ENCODE assay signal across 20 cellular contexts in genomic region chr5:14357861-14358260, GRCh38.
DNase-seq lines count a peak whose midpoint lies in the region; ATAC-seq and TF ChIP-seq lines count a peak whose summit lies in the region.
"Had no signal": no experiment of that assay in that cellular context is flagged by ENCODE, and none has a peak within 500 bp of the region (broad histone marks: within the 10 kb centered on the region; RNA-seq: fewer than 3 reads in every experiment).

No MANE protein-coding gene starts in this region.

- H3K4me1 Mint-ChIP-seq in osteocyte (ENCODE audit: unreplicated experiment): peaks cover 45% of the 10 kb centered on the region
- H3K4me1 Mint-ChIP-seq in effector memory CD8-positive, alpha-beta T cell (ENCODE audit: low read depth in 2 of 2): peaks cover 0 to 3% of the 10 kb centered on the region in 2 donors

- H3K36me3 Mint-ChIP-seq in osteocyte (ENCODE audit: unreplicated experiment): peaks cover 29% of the 10 kb centered on the region
- H3K36me3 Mint-ChIP-seq in effector memory CD8-positive, alpha-beta T cell (ENCODE audit: insufficient read depth): no peaks in the 10 kb centered on the region
- H3K36me3 Mint-ChIP-seq: natural killer cell treated with Interleukin-12 subunit alpha and Interleukin-12 subunit beta and Interleukin-15 and Interleukin-18, amount 100 ng/mL, for 72 hours; stimulated activated effector memory CD8-positive, alpha-beta T cell treated with anti-CD3 and anti-CD28 coated beads, Interleukin-12 subunit alpha, Interleukin-12 subunit beta, amount 100 ng/mL, for 72 hours had no signal

- in situ Hi-C loops in GM13976 (cut with MboI; ENCODE audit: low sequenced_read_pairs, unreplicated experiment): loop anchor here (25.0 kb wide), 2 partner anchors 279 to 371 kb away; no protein-coding TSS in a partner anchor

- peaks cover 19 to 62% of the 10 kb centered on the region in 2 experiments for H3K36me3 ChIP-seq in HEK293 (ENCODE audit: control insufficient read depth in 2 of 2, insufficient read depth in 1 of 2, low read length in 2 of 2)

- ATAC-seq in effector memory CD8-positive, alpha-beta T cell (replicated peaks): no peak
- ATAC-seq in HG03039 (IDR thresholded peaks at IDR 0.05; ENCODE audit: unreplicated experiment) (no peak), GM21447 (IDR thresholded peaks at IDR 0.05; ENCODE audit: unreplicated experiment) (no peak)
- ATAC-seq: natural killer cell treated with Interleukin-12 subunit alpha and Interleukin-12 subunit beta and Interleukin-15 and Interleukin-18, amount 100 ng/mL, for 72 hours; stimulated activated effector memory CD8-positive, alpha-beta T cell treated with anti-CD3 and anti-CD28 coated beads, Interleukin-12 subunit alpha, Interleukin-12 subunit beta, amount 100 ng/mL, for 72 hours had no signal

- POLR2A ChIA-PET in HEK293 (lab: Yijun Ruan, JAX): no interaction called here

- no peak overlapping the region for H3K27ac ChIP-seq in HEK293 (ENCODE audit: extremely low read depth, low read depth, low read length)
- H3K27ac ChIP-seq: ascending aorta, RWPE1, thyroid gland had no signal

- H3K27me3 Mint-ChIP-seq in osteocyte (ENCODE audit: unreplicated experiment): no peaks in the 10 kb centered on the region
- peaks cover 0 to 6% of the 10 kb centered on the region in 2 donors for H3K27me3 Mint-ChIP-seq in effector memory CD8-positive, alpha-beta T cell
- H3K27me3 Mint-ChIP-seq: natural killer cell treated with Interleukin-12 subunit alpha and Interleukin-12 subunit beta and Interleukin-15 and Interleukin-18, amount 100 ng/mL, for 72 hours had no signal

- no peaks in the 10 kb centered on the region for H3K9me3 ChIP-seq in HEK293 (ENCODE audit: control insufficient read depth, insufficient read depth, low read depth, low read length)
- H3K9me3 ChIP-seq: ascending aorta, thyroid gland had no signal

- H3K4me3 Mint-ChIP-seq in osteocyte (ENCODE audit: unreplicated experiment): peak overlapping the region; percentile 7
- H3K4me3 Mint-ChIP-seq in effector memory CD8-positive, alpha-beta T cell: no peak overlapping the region
- H3K4me3 Mint-ChIP-seq: activated CD4-positive, alpha-beta T cell treated with anti-CD3 and anti-CD28 coated beads, Interleukin-2, amount 10 ng/mL, durations not matched to agents 24 days and 14 days; immature natural killer cell; natural killer cell treated with Interleukin-12 subunit alpha and Interleukin-12 subunit beta and Interleukin-15 and Interleukin-18, amount 100 ng/mL, for 72 hours; stimulated activated effector memory CD8-positive, alpha-beta T cell treated with anti-CD3 and anti-CD28 coated beads, Interleukin-12 subunit alpha, Interleukin-12 subunit beta, amount 100 ng/mL, for 72 hours had no signal

- DNase-seq in cerebellar cortex (ENCODE audit: low spot score): peak; percentile 67
- DNase-seq in iPS-NIHi11 (ENCODE audit: low spot score): peak; percentile 70
- no peak for DNase-seq in osteocyte (ENCODE audit: extremely low spot score, unreplicated experiment)
- DNase-seq in effector memory CD8-positive, alpha-beta T cell: no peak
- DNase-seq in GM13976 (ENCODE audit: low spot score): no peak
- DNase-seq: activated CD4-positive, alpha-beta T cell treated with anti-CD3 and anti-CD28 coated beads, Interleukin-2, amount 10 ng/mL, durations not matched to agents 24 days and 14 days; activated naive CD4-positive, alpha-beta T cell treated with anti-CD3 and anti-CD28 coated beads, Interleukin-2, amount 50 U/mL, for 16 hours; immature natural killer cell; mesenchymal stem cell; NCI-H1694 treated with DMSO at 0.1 percent for 48 hours; NCI-H446; SW 1271; thyroid gland had no signal

- no peaks in the 10 kb centered on the region for H3K9me3 Mint-ChIP-seq in osteocyte (ENCODE audit: unreplicated experiment)
- H3K9me3 Mint-ChIP-seq in effector memory CD8-positive, alpha-beta T cell: no peaks in the 10 kb centered on the region
- H3K9me3 Mint-ChIP-seq: activated CD4-positive, alpha-beta T cell treated with anti-CD3 and anti-CD28 coated beads, Interleukin-2, amount 10 ng/mL, durations not matched to agents 24 days and 14 days; immature natural killer cell; natural killer cell treated with Interleukin-12 subunit alpha and Interleukin-12 subunit beta and Interleukin-15 and Interleukin-18, amount 100 ng/mL, for 72 hours; stimulated activated effector memory CD8-positive, alpha-beta T cell treated with anti-CD3 and anti-CD28 coated beads, Interleukin-12 subunit alpha, Interleukin-12 subunit beta, amount 100 ng/mL, for 72 hours had no signal

- H3K4me3 ChIP-seq in HEK293 (ENCODE audit: low read depth, low read length): no peak overlapping the region
- H3K4me3 ChIP-seq: ascending aorta, thyroid gland had no signal

- peak overlapping the region; percentile 54 for H3K27ac Mint-ChIP-seq in osteocyte (ENCODE audit: unreplicated experiment)
- no peak overlapping the region for H3K27ac Mint-ChIP-seq in effector memory CD8-positive, alpha-beta T cell
- H3K27ac Mint-ChIP-seq: activated CD4-positive, alpha-beta T cell treated with anti-CD3 and anti-CD28 coated beads, Interleukin-2, amount 10 ng/mL, durations not matched to agents 24 days and 14 days; immature natural killer cell; natural killer cell treated with Interleukin-12 subunit alpha and Interleukin-12 subunit beta and Interleukin-15 and Interleukin-18, amount 100 ng/mL, for 72 hours; stimulated activated effector memory CD8-positive, alpha-beta T cell treated with anti-CD3 and anti-CD28 coated beads, Interleukin-12 subunit alpha, Interleukin-12 subunit beta, amount 100 ng/mL, for 72 hours had no signal

- CTCF ChIA-PET in HEK293 (lab: Yijun Ruan, JAX): interaction anchor here (0.6 kb wide), 1 partner anchor 368 kb away, joined by 4 read pairs; no protein-coding TSS in a partner anchor

- H3K4me1 ChIP-seq in HEK293 (ENCODE audit: control insufficient read depth, insufficient read depth, low read length): no peaks in the 10 kb centered on the region
- H3K4me1 ChIP-seq: ascending aorta, thyroid gland had no signal

- TF ChIP-seq CTCF in HEK293 (tag by site-specific recombination; IDR thresholded peaks at IDR 0.05) (no peak), osteocyte (IDR thresholded peaks at IDR 0.05) (no peak), GM13976 (IDR thresholded peaks at IDR 0.05; ENCODE audit: borderline replicate concordance, control extremely low read depth, extremely low read depth, insufficient read depth, missing control alignments) (no peak)

TF ChIP-seq in HEK293, 187 proteins besides CTCF, POLR2A, EP300 and RAD21:
- no peak for TF ChIP-seq ZNF837 (tag by site-specific recombination; IDR thresholded peaks at IDR 0.05)
- 0 out of 2 replicates have a peak, but pooled peaks have one; percentile 20 for TF ChIP-seq ZNF341 (tag by site-specific recombination; IDR thresholded peaks at IDR 0.05; ENCODE audit: low read depth)
TF ChIP-seq in HEK293: peak in this region for 1.

Comparison
In these comparisons a context has a peak if more than half of its experiments do, and no peak if none do; other contexts are left out.
1. DNase-seq: peak in cerebellar cortex (single experiment) and iPS-NIHi11 (single experiment); none in osteocyte (single experiment), effector memory CD8-positive, alpha-beta T cell (0 of 3) and GM13976 (single experiment).